ENCODE assay signal across 2 cellular contexts in genomic region chr20:31869942-31870702, GRCh38.
TF ChIP-seq lines count a peak whose summit lies in the region.

Gene DUSP15 (minus strand): TSS chr20:31870527. CDS start chr20:31870337, 190 bp downstream.
A gene with protein sequence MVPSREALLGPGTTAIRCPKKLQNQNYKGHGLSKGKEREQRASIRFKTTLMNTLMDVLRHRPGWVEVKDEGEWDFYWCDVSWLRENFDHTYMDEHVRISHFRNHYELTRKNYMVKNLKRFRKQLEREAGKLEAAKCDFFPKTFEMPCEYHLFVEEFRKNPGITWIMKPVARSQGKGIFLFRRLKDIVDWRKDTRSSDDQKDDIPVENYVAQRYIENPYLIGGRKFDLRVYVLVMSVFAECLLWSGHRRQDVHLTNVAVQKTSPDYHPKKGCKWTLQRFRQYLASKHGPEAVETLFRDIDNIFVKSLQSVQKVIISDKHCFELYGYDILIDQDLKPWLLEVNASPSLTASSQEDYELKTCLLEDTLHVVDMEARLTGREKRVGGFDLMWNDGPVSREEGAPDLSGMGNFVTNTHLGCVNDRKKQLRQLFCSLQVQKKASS (plus strand): TSS chr20:31870634. CDS start chr20:31871127, 493 bp downstream.

TF ChIP-seq in Ishikawa, 13 proteins besides CTCF, POLR2A, EP300 and RAD21 (continued from another document):
- TF ChIP-seq REST (IDR thresholded peaks at IDR 0.05; ENCODE audit: low read depth) (peak; percentile 45; the same call in 1 of the 2 replicates), USF1 (IDR thresholded peaks at IDR 0.05) (peak; percentile 60)

TF ChIP-seq in GM12878, 131 proteins besides CTCF, POLR2A, EP300 and RAD21 (continued from another document):
- TF ChIP-seq, protein P1, sequence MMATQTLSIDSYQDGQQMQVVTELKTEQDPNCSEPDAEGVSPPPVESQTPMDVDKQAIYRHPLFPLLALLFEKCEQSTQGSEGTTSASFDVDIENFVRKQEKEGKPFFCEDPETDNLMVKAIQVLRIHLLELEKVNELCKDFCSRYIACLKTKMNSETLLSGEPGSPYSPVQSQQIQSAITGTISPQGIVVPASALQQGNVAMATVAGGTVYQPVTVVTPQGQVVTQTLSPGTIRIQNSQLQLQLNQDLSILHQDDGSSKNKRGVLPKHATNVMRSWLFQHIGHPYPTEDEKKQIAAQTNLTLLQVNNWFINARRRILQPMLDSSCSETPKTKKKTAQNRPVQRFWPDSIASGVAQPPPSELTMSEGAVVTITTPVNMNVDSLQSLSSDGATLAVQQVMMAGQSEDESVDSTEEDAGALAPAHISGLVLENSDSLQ (IDR thresholded peaks at IDR 0.05), result peak; percentile 76
- TF ChIP-seq BRCA1 (IDR thresholded peaks at IDR 0.05; ENCODE audit: low read depth, low read length) (no peak), SUZ12 (IDR thresholded peaks at IDR 0.05; ENCODE audit: unreplicated experiment) (peak; percentile 57), CHD2 (IDR thresholded peaks at IDR 0.05; ENCODE audit: borderline replicate concordance, low read depth, low read length) (no peak), TCF7 (IDR thresholded peaks at IDR 0.05; ENCODE audit: borderline replicate concordance) (no peak), LARP7 (IDR thresholded peaks at IDR 0.05) (peak; percentile 72), BCLAF1 (IDR thresholded peaks at IDR 0.05) (peak; percentile 82), SKIL (IDR thresholded peaks at IDR 0.05; ENCODE audit: low read depth, poor library complexity, severe bottlenecking) (no peak), NR2F1 (conservative IDR thresholded peaks at IDR 0.05) (peak; percentile 76), NBN (IDR thresholded peaks at IDR 0.05) (0 out of 2 replicates have a peak, but pooled peaks have one; percentile 26), MXI1 (IDR thresholded peaks at IDR 0.05; ENCODE audit: low read depth, low read length) (no peak; the same call in 1 of the 2 replicates), ZBTB40 (IDR thresholded peaks at IDR 0.05; ENCODE audit: borderline replicate concordance) (peak; percentile 40; the same call in 1 of the 2 replicates), RAD51 (IDR thresholded peaks at IDR 0.05) (no peak), NKRF (conservative IDR thresholded peaks at IDR 0.05) (peak; percentile 63), IKZF1 (conservative IDR thresholded peaks at IDR 0.05) (peak; percentile 67), REST (IDR thresholded peaks at IDR 0.05; ENCODE audit: low read depth, low read length) (no peak), ZBED1 (IDR thresholded peaks at IDR 0.05; ENCODE audit: borderline replicate concordance) (no peak), MLLT1 (IDR thresholded peaks at IDR 0.05) (peak; percentile 60; the same call in 1 of the 2 replicates), DPF2 (IDR thresholded peaks at IDR 0.05) (peak; percentile 90), NR2C1 (IDR thresholded peaks at IDR 0.05) (peak; percentile 30; the same call in 1 of the 2 replicates), HDGF (IDR thresholded peaks at IDR 0.05) (peak; percentile 82; the same call in 1 of the 2 replicates), GATAD2B (conservative IDR thresholded peaks at IDR 0.05; ENCODE audit: low read depth) (peak; percentile 95; the same call in 1 of the 2 replicates), EGR1 (IDR thresholded peaks at IDR 0.05; ENCODE audit: borderline replicate concordance in 1 of 2, low read depth in 2 of 2, low read length in 2 of 2) (no peak), TAF1 (IDR thresholded peaks at IDR 0.05; ENCODE audit: borderline replicate concordance, low read depth, low read length) (no peak), SIN3A (IDR thresholded peaks at IDR 0.05; ENCODE audit: low read depth, low read length) (no peak), MEF2B (IDR thresholded peaks at IDR 0.05; ENCODE audit: partially characterized antibody, poor library complexity, severe bottlenecking) (no peak), JUND (IDR thresholded peaks at IDR 0.05; ENCODE audit: low read depth, low read length) (peak; percentile 46; the same call in 1 of the 2 replicates), BACH1 (IDR thresholded peaks at IDR 0.05; ENCODE audit: borderline replicate concordance) (peak; percentile 48), ZNF217 (IDR thresholded peaks at IDR 0.05) (0 out of 2 replicates have a peak, but pooled peaks have one; percentile 26)
- TF ChIP-seq, protein P2, sequence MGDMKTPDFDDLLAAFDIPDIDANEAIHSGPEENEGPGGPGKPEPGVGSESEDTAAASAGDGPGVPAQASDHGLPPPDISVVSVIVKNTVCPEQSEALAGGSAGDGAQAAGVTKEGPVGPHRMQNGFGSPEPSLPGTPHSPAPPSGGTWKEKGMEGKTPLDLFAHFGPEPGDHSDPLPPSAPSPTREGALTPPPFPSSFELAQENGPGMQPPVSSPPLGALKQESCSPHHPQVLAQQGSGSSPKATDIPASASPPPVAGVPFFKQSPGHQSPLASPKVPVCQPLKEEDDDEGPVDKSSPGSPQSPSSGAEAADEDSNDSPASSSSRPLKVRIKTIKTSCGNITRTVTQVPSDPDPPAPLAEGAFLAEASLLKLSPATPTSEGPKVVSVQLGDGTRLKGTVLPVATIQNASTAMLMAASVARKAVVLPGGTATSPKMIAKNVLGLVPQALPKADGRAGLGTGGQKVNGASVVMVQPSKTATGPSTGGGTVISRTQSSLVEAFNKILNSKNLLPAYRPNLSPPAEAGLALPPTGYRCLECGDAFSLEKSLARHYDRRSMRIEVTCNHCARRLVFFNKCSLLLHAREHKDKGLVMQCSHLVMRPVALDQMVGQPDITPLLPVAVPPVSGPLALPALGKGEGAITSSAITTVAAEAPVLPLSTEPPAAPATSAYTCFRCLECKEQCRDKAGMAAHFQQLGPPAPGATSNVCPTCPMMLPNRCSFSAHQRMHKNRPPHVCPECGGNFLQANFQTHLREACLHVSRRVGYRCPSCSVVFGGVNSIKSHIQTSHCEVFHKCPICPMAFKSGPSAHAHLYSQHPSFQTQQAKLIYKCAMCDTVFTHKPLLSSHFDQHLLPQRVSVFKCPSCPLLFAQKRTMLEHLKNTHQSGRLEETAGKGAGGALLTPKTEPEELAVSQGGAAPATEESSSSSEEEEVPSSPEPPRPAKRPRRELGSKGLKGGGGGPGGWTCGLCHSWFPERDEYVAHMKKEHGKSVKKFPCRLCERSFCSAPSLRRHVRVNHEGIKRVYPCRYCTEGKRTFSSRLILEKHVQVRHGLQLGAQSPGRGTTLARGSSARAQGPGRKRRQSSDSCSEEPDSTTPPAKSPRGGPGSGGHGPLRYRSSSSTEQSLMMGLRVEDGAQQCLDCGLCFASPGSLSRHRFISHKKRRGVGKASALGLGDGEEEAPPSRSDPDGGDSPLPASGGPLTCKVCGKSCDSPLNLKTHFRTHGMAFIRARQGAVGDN (IDR thresholded peaks at IDR 0.05), result 0 out of 2 replicates have a peak, but pooled peaks have one; percentile 60
